ENCODE assay signal across 9 cellular contexts in the genomic region with DNA sequence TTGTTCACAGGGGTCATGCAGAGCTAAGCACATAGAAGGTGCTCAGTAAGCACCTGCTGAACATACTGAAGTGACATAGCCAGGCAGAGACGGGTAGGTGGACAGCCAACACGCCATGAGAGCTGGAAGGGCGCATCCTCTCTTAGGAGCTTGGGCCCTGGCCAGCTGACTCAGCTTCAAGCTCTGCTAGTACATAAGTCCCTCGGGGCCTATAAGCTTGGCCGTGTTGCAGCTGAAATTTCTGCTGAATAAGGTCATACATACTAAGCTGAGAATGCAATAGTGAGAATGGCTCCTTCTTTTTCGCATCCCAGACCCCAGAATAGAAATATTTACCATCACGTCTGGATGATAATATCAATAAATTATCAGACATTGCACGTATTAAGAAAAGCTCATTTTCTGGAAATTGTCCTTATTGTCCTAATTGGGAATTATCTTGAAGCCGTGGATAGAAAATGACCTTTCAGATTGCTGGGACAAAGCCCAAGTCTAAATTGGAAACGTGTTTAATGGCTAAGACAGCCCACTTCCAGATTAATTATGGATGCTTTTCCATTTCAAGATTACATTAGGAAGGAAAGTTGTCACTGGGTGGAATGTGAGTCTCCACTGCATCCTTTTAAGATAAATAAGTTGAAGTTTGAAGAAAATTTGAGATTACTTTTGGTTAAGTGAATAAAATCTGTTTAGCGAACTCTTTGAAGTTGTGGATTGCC.
DNase-seq lines count a peak whose midpoint lies in the region; ATAC-seq, FAIRE-seq and TF ChIP-seq lines count a peak whose summit lies in the region.
"Had no signal": no experiment of that assay in that cellular context is flagged by ENCODE, and none has a peak within 500 bp of the region (broad histone marks: within the 10 kb centered on the region; RNA-seq: fewer than 3 reads in every experiment).

No MANE protein-coding gene starts in this region.

- H3K4me1 ChIP-seq in liver (ENCODE audit: control insufficient read depth in 4 of 4, insufficient read depth in 4 of 4, low read length in 3 of 4): peaks cover 6 to 14% (median 7%) of the 10 kb centered on the region in 4 donors
- peaks cover 14% of the 10 kb centered on the region for H3K4me1 ChIP-seq in HepG2 (ENCODE audit: insufficient read depth, low read length)

- no peak overlapping the region for H3K4me2 ChIP-seq in HepG2 (ENCODE audit: low read depth, low read length)

- TF ChIP-seq CTCF in liver (IDR thresholded peaks at IDR 0.05; ENCODE audit: low read depth, low read length, missing input control) (no peak), HepG2 (CRISPR knock-in tag; IDR thresholded peaks at IDR 0.05) (no peak)

- intact Hi-C loops in HepG2 (cut with micrococcal nuclease; ENCODE audit: unreplicated experiment): no loop called here

- CTCF ChIA-PET in HepG2 (lab: Yijun Ruan, JAX; ENCODE audit: low intra/inter-chr PET ratio, low total read pairs): no interaction called here

- no peaks in the 10 kb centered on the region for H3K36me3 Mint-ChIP-seq in activated naive CD4-positive, alpha-beta T cell treated with anti-CD3 and anti-CD28 coated beads, Interleukin-2, amount 50 U/mL, for 72 hours

- no peak for ATAC-seq in HepG2
- ATAC-seq in stimulated activated naive CD8-positive, alpha-beta T cell treated with anti-CD3 and anti-CD28 coated beads, Interleukin-15, amount 100 ng/mL, for 72 hours: no peak
- ATAC-seq in activated naive CD4-positive, alpha-beta T cell treated with anti-CD3 and anti-CD28 coated beads, Interleukin-2, amount 50 U/mL, for 72 hours: no peak

- POLR2A ChIA-PET in HepG2 (lab: Yijun Ruan, JAX): no interaction called here

- no peak overlapping the region for H2AFZ ChIP-seq in HepG2 (ENCODE audit: low read length)

- no peak for FAIRE-seq in HepG2 (lab: Jason Lieb, UNC)
- FAIRE-seq in urothelium cell line (lab: Jason Lieb, UNC): no peak

- H3K9ac ChIP-seq in liver (ENCODE audit: low read depth in 1 of 2, low read length in 2 of 2): no peak overlapping the region
- no peak overlapping the region for H3K9ac ChIP-seq in HepG2 (ENCODE audit: insufficient read depth, low read depth, low read length)

- DNase-seq in HepG2 (ENCODE audit: low spot score) (no peak), amniotic stem cell (lab: John Stamatoyannopoulos, UW) (peak; percentile 1), kidney tubule cell (ENCODE audit: low spot score) (peak; percentile 37), urothelium cell line (ENCODE audit: low spot score) (peak; percentile 47), OCI-M2 (lab: John Stamatoyannopoulos, UW; ENCODE audit: unreplicated experiment) (no peak)
- DNase-seq in stimulated activated naive CD8-positive, alpha-beta T cell treated with anti-CD3 and anti-CD28 coated beads, Interleukin-15, amount 100 ng/mL, for 72 hours: no peak
- no peak for DNase-seq in activated naive CD4-positive, alpha-beta T cell treated with anti-CD3 and anti-CD28 coated beads, Interleukin-2, amount 50 U/mL, for 72 hours (ENCODE audit: low spot score in 2 of 2)
- DNase-seq: Calu3 had no signal

- H3K9me3 ChIP-seq in liver (ENCODE audit: control insufficient read depth in 4 of 4, low read length in 3 of 4) (no peaks in the 10 kb centered on the region), HepG2 (ENCODE audit: low read length) (no peaks in the 10 kb centered on the region)

- no TSS peak for BruUV-seq in HepG2 (replicated peaks; lab: Mats Ljungman, UMichigan)

- no peaks in the 10 kb centered on the region for H4K20me1 ChIP-seq in HepG2 (ENCODE audit: insufficient read depth, low read length)

- H3K27me3 Mint-ChIP-seq in stimulated activated naive CD8-positive, alpha-beta T cell treated with anti-CD3 and anti-CD28 coated beads, Interleukin-15, amount 100 ng/mL, for 72 hours: no peaks in the 10 kb centered on the region

- peaks cover 0 to 13% of the 10 kb centered on the region in 2 donors for H3K9me3 Mint-ChIP-seq in stimulated activated naive CD8-positive, alpha-beta T cell treated with anti-CD3 and anti-CD28 coated beads, Interleukin-15, amount 100 ng/mL, for 72 hours
- H3K9me3 Mint-ChIP-seq in activated naive CD4-positive, alpha-beta T cell treated with anti-CD3 and anti-CD28 coated beads, Interleukin-2, amount 50 U/mL, for 72 hours: peaks cover 0 to 3% of the 10 kb centered on the region in 2 donors

- TF ChIP-seq RAD21 in liver (IDR thresholded peaks at IDR 0.05): no peak
- TF ChIP-seq RAD21 in HepG2 (CRISPR knock-in tag; IDR thresholded peaks at IDR 0.05): no peak

- WGBS in liver: 62% methylated on average over 11 of the region's 11 CpGs
- WGBS in HepG2 (ENCODE audit: low lambda C conversion rate): 27% methylated on average over 8 of the region's 11 CpGs

- no peaks in the 10 kb centered on the region for H3K36me3 ChIP-seq in liver (ENCODE audit: control insufficient read depth in 4 of 4, insufficient read depth in 3 of 4, low read depth in 1 of 4, low read length in 3 of 4)
- no peaks in the 10 kb centered on the region for H3K36me3 ChIP-seq in HepG2 (replicated peaks in 1 of 2; ENCODE audit: control insufficient read depth in 1 of 2, insufficient read depth in 2 of 2, low read length in 2 of 2)

- H3K27ac ChIP-seq in liver (ENCODE audit: low read depth in 1 of 2, low read length in 2 of 2) (no peak overlapping the region), HepG2 (ENCODE audit: extremely low read length, insufficient read depth, low read length) (no peak overlapping the region)

- peaks cover 25% of the 10 kb centered on the region for H3K4me1 Mint-ChIP-seq in stimulated activated naive CD8-positive, alpha-beta T cell treated with anti-CD3 and anti-CD28 coated beads, Interleukin-15, amount 100 ng/mL, for 72 hours

- TF ChIP-seq EP300 in HepG2 (IDR thresholded peaks at IDR 0.05; ENCODE audit: low read depth in 2 of 2, low read length in 2 of 2) (no peak), HepG2 (CRISPR knock-in tag; IDR thresholded peaks at IDR 0.05; ENCODE audit: borderline replicate concordance) (no peak)

- H3K79me2 ChIP-seq in HepG2 (ENCODE audit: insufficient read depth, low read length): no peaks in the 10 kb centered on the region

- in situ Hi-C loops in HepG2 (cut with HindIII; ENCODE audit: extremely low pct_ligation_motif_present, low pct_unique_long_range_greater_than_20kb): no loop called here

- H3K27ac Mint-ChIP-seq in stimulated activated naive CD8-positive, alpha-beta T cell treated with anti-CD3 and anti-CD28 coated beads, Interleukin-15, amount 100 ng/mL, for 72 hours: no peak overlapping the region
- no peak overlapping the region for H3K27ac Mint-ChIP-seq in activated naive CD4-positive, alpha-beta T cell treated with anti-CD3 and anti-CD28 coated beads, Interleukin-2, amount 50 U/mL, for 72 hours

- H3K27me3 ChIP-seq in liver (ENCODE audit: control insufficient read depth in 4 of 4, insufficient read depth in 4 of 4, low read length in 3 of 4) (no peaks in the 10 kb centered on the region), HepG2 (ENCODE audit: control insufficient read depth in 1 of 2, insufficient read depth in 2 of 2, low read length in 2 of 2) (peaks cover 0 to 6% of the 10 kb centered on the region in 2 experiments; a peak in 2 of 5 replicates)

- no peak for TF ChIP-seq POLR2A in HepG2 (IDR thresholded peaks at IDR 0.05; ENCODE audit: insufficient read depth in 1 of 2, low read depth in 2 of 2, low read length in 2 of 2)

- no peak overlapping the region for H3K4me3 Mint-ChIP-seq in stimulated activated naive CD8-positive, alpha-beta T cell treated with anti-CD3 and anti-CD28 coated beads, Interleukin-15, amount 100 ng/mL, for 72 hours

- H3K4me3 ChIP-seq in liver (ENCODE audit: low read depth in 1 of 3, low read length in 3 of 3): no peak overlapping the region
- H3K4me3 ChIP-seq in HepG2 (replicated peaks in 1 of 3; ENCODE audit: insufficient read depth in 1 of 3, low read depth in 2 of 3, low read length in 3 of 3): no peak overlapping the region

TF ChIP-seq in liver, 16 proteins besides CTCF, POLR2A, EP300 and RAD21:
- TF ChIP-seq NR2F2 (IDR thresholded peaks at IDR 0.05): peak; percentile 31
- no peak for TF ChIP-seq RXRA (IDR thresholded peaks at IDR 0.05)

TF ChIP-seq in HepG2, 621 proteins besides CTCF, POLR2A, EP300 and RAD21:
- TF ChIP-seq, protein P1, sequence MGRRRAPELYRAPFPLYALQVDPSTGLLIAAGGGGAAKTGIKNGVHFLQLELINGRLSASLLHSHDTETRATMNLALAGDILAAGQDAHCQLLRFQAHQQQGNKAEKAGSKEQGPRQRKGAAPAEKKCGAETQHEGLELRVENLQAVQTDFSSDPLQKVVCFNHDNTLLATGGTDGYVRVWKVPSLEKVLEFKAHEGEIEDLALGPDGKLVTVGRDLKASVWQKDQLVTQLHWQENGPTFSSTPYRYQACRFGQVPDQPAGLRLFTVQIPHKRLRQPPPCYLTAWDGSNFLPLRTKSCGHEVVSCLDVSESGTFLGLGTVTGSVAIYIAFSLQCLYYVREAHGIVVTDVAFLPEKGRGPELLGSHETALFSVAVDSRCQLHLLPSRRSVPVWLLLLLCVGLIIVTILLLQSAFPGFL (CRISPR knock-in tag; IDR thresholded peaks at IDR 0.05): no peak
- TF ChIP-seq RFXANK (CRISPR knock-in tag; IDR thresholded peaks at IDR 0.05): no peak
- TF ChIP-seq RBFOX2 (IDR thresholded peaks at IDR 0.05; ENCODE audit: low read depth, low read length): no peak
- no peak for TF ChIP-seq ELF3 (CRISPR knock-in tag; IDR thresholded peaks at IDR 0.05)
- TF ChIP-seq CEBPB (IDR thresholded peaks at IDR 0.05; ENCODE audit: borderline replicate concordance, low read depth, low read length): no peak
- no peak for TF ChIP-seq ZBTB1 (CRISPR knock-in tag; IDR thresholded peaks at IDR 0.05; ENCODE audit: borderline replicate concordance)
- no peak for TF ChIP-seq FOSL1 (CRISPR knock-in tag; IDR thresholded peaks at IDR 0.05; ENCODE audit: borderline replicate concordance)
- TF ChIP-seq, protein P2, sequence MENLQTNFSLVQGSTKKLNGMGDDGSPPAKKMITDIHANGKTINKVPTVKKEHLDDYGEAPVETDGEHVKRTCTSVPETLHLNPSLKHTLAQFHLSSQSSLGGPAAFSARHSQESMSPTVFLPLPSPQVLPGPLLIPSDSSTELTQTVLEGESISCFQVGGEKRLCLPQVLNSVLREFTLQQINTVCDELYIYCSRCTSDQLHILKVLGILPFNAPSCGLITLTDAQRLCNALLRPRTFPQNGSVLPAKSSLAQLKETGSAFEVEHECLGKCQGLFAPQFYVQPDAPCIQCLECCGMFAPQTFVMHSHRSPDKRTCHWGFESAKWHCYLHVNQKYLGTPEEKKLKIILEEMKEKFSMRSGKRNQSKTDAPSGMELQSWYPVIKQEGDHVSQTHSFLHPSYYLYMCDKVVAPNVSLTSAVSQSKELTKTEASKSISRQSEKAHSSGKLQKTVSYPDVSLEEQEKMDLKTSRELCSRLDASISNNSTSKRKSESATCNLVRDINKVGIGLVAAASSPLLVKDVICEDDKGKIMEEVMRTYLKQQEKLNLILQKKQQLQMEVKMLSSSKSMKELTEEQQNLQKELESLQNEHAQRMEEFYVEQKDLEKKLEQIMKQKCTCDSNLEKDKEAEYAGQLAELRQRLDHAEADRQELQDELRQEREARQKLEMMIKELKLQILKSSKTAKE (CRISPR knock-in tag; IDR thresholded peaks at IDR 0.05; ENCODE audit: borderline replicate concordance): no peak
- TF ChIP-seq JDP2 (CRISPR knock-in tag; IDR thresholded peaks at IDR 0.05; ENCODE audit: borderline replicate concordance): no peak
- TF ChIP-seq PRPF4 (IDR thresholded peaks at IDR 0.05; ENCODE audit: low read depth, low read length, poor library complexity, severe bottlenecking): no peak

Comparison
In these comparisons a context has a peak if more than half of its experiments do, and no peak if none do; other contexts are left out.
1. DNase-seq: peak in amniotic stem cell (single experiment), kidney tubule cell (single experiment) and urothelium cell line (single experiment); none in HepG2 (single experiment), OCI-M2 (single experiment), stimulated activated naive CD8-positive, alpha-beta T cell treated with anti-CD3 and anti-CD28 coated beads, Interleukin-15, amount 100 ng/mL, for 72 hours (0 of 2) and activated naive CD4-positive, alpha-beta T cell treated with anti-CD3 and anti-CD28 coated beads, Interleukin-2, amount 50 U/mL, for 72 hours (0 of 2).